1 cellular context compared by ENCODE assay signal in genomic region chr16:20878682-20879147, GRCh38.
TF ChIP-seq lines count a peak whose summit lies in the region.

No MANE protein-coding gene starts in this region.

TF ChIP-seq in HepG2, 621 proteins besides CTCF, POLR2A, EP300 and RAD21 (continued from another document):
- TF ChIP-seq ARID4A (CRISPR knock-in tag; IDR thresholded peaks at IDR 0.05; ENCODE audit: borderline replicate concordance): peak; percentile 45; the same call in 1 of the 2 replicates
- TF ChIP-seq RBAK (CRISPR knock-in tag; IDR thresholded peaks at IDR 0.05): no peak
- TF ChIP-seq MTF1 (CRISPR knock-in tag; IDR thresholded peaks at IDR 0.05): no peak
- no peak for TF ChIP-seq MZF1 (CRISPR knock-in tag; IDR thresholded peaks at IDR 0.05; ENCODE audit: borderline replicate concordance)
- TF ChIP-seq ZNF777 (CRISPR knock-in tag; IDR thresholded peaks at IDR 0.05): no peak
- TF ChIP-seq BHLHE40 (IDR thresholded peaks at IDR 0.05; ENCODE audit: low read length): no peak
- TF ChIP-seq, protein P1, sequence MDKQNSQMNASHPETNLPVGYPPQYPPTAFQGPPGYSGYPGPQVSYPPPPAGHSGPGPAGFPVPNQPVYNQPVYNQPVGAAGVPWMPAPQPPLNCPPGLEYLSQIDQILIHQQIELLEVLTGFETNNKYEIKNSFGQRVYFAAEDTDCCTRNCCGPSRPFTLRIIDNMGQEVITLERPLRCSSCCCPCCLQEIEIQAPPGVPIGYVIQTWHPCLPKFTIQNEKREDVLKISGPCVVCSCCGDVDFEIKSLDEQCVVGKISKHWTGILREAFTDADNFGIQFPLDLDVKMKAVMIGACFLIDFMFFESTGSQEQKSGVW (CRISPR knock-in tag; IDR thresholded peaks at IDR 0.05; ENCODE audit: borderline replicate concordance): no peak
- no peak for TF ChIP-seq ZNF253 (CRISPR knock-in tag; IDR thresholded peaks at IDR 0.05; ENCODE audit: borderline replicate concordance)
- no peak for TF ChIP-seq ZNF143 (CRISPR knock-in tag; IDR thresholded peaks at IDR 0.05)
- peak; percentile 9; the same call in 1 of the 2 replicates for TF ChIP-seq GATAD1 (CRISPR knock-in tag; IDR thresholded peaks at IDR 0.05)
- no peak for TF ChIP-seq ZNF580 (CRISPR knock-in tag; IDR thresholded peaks at IDR 0.05; ENCODE audit: borderline replicate concordance, low read depth)
- no peak for TF ChIP-seq PTBP1 (IDR thresholded peaks at IDR 0.05; ENCODE audit: low read depth, low read length, poor library complexity, severe bottlenecking)
- TF ChIP-seq MXD4 (CRISPR knock-in tag; IDR thresholded peaks at IDR 0.05): peak; percentile 66; the same call in 1 of the 2 replicates
- 0 out of 2 replicates have a peak, but pooled peaks have one; percentile 11 for TF ChIP-seq KLF9 (CRISPR knock-in tag; IDR thresholded peaks at IDR 0.05; ENCODE audit: low read depth)
- TF ChIP-seq HIVEP1 (CRISPR knock-in tag; IDR thresholded peaks at IDR 0.05): no peak
- TF ChIP-seq ZNF33B (CRISPR knock-in tag; IDR thresholded peaks at IDR 0.05): no peak
- no peak for TF ChIP-seq ZNF280B (CRISPR knock-in tag; IDR thresholded peaks at IDR 0.05; ENCODE audit: borderline replicate concordance)
- no peak for TF ChIP-seq AHR (CRISPR knock-in tag; IDR thresholded peaks at IDR 0.05)
- TF ChIP-seq ZNF749 (CRISPR knock-in tag; IDR thresholded peaks at IDR 0.05; ENCODE audit: borderline replicate concordance): no peak
- TF ChIP-seq KAT2B (IDR thresholded peaks at IDR 0.05; ENCODE audit: borderline replicate concordance, low read depth, low read length): no peak
- no peak for TF ChIP-seq CHD2 (IDR thresholded peaks at IDR 0.05; ENCODE audit: low read depth, low read length)
- no peak for TF ChIP-seq XBP1 (CRISPR knock-in tag; IDR thresholded peaks at IDR 0.05)
- no peak for TF ChIP-seq RFX3 (CRISPR knock-in tag; IDR thresholded peaks at IDR 0.05)
- no peak for TF ChIP-seq BORCS8-MEF2B (CRISPR knock-in tag; IDR thresholded peaks at IDR 0.05)
- TF ChIP-seq ZFAT (CRISPR knock-in tag; conservative IDR thresholded peaks at IDR 0.05): no peak
- TF ChIP-seq PHF8 (CRISPR knock-in tag; IDR thresholded peaks at IDR 0.05): no peak
- peak; percentile 41; the same call in 1 of the 2 replicates for TF ChIP-seq RARA (CRISPR knock-in tag; IDR thresholded peaks at IDR 0.05)
- 0 out of 2 replicates have a peak, but pooled peaks have one; percentile 58 for TF ChIP-seq ZNF557 (CRISPR knock-in tag; IDR thresholded peaks at IDR 0.05)
- no peak for TF ChIP-seq ZNF367 (CRISPR knock-in tag; IDR thresholded peaks at IDR 0.05; ENCODE audit: borderline replicate concordance)
- TF ChIP-seq, protein P2, sequence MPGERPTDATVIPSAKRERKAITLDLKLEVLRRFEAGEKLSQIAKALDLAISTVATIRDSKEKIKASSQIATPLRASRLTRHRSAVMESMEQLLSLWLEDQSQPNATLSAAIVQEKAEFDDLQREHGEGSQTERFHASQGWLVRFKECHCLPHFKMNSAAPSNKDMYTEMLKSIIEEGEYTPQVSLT (CRISPR knock-in tag; IDR thresholded peaks at IDR 0.05; ENCODE audit: borderline replicate concordance, low read depth): no peak
- no peak for TF ChIP-seq ZNF598 (CRISPR knock-in tag; IDR thresholded peaks at IDR 0.05; ENCODE audit: borderline replicate concordance)
- TF ChIP-seq, protein P3, sequence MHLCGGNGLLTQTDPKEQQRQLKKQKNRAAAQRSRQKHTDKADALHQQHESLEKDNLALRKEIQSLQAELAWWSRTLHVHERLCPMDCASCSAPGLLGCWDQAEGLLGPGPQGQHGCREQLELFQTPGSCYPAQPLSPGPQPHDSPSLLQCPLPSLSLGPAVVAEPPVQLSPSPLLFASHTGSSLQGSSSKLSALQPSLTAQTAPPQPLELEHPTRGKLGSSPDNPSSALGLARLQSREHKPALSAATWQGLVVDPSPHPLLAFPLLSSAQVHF (CRISPR knock-in tag; IDR thresholded peaks at IDR 0.05): no peak
- no peak; the same call in none of the 2 replicates for TF ChIP-seq GFI1 (CRISPR knock-in tag; IDR thresholded peaks at IDR 0.05; ENCODE audit: borderline replicate concordance)
- TF ChIP-seq DNMT3B (CRISPR knock-in tag; conservative IDR thresholded peaks at IDR 0.05): no peak
- TF ChIP-seq, protein P4, sequence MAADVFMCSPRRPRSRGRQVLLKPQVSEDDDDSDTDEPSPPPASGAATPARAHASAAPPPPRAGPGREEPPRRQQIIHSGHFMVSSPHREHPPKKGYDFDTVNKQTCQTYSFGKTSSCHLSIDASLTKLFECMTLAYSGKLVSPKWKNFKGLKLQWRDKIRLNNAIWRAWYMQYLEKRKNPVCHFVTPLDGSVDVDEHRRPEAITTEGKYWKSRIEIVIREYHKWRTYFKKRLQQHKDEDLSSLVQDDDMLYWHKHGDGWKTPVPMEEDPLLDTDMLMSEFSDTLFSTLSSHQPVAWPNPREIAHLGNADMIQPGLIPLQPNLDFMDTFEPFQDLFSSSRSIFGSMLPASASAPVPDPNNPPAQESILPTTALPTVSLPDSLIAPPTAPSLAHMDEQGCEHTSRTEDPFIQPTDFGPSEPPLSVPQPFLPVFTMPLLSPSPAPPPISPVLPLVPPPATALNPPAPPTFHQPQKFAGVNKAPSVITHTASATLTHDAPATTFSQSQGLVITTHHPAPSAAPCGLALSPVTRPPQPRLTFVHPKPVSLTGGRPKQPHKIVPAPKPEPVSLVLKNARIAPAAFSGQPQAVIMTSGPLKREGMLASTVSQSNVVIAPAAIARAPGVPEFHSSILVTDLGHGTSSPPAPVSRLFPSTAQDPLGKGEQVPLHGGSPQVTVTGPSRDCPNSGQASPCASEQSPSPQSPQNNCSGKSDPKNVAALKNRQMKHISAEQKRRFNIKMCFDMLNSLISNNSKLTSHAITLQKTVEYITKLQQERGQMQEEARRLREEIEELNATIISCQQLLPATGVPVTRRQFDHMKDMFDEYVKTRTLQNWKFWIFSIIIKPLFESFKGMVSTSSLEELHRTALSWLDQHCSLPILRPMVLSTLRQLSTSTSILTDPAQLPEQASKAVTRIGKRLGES (CRISPR knock-in tag; IDR thresholded peaks at IDR 0.05; ENCODE audit: borderline replicate concordance): no peak
- TF ChIP-seq, protein P5, sequence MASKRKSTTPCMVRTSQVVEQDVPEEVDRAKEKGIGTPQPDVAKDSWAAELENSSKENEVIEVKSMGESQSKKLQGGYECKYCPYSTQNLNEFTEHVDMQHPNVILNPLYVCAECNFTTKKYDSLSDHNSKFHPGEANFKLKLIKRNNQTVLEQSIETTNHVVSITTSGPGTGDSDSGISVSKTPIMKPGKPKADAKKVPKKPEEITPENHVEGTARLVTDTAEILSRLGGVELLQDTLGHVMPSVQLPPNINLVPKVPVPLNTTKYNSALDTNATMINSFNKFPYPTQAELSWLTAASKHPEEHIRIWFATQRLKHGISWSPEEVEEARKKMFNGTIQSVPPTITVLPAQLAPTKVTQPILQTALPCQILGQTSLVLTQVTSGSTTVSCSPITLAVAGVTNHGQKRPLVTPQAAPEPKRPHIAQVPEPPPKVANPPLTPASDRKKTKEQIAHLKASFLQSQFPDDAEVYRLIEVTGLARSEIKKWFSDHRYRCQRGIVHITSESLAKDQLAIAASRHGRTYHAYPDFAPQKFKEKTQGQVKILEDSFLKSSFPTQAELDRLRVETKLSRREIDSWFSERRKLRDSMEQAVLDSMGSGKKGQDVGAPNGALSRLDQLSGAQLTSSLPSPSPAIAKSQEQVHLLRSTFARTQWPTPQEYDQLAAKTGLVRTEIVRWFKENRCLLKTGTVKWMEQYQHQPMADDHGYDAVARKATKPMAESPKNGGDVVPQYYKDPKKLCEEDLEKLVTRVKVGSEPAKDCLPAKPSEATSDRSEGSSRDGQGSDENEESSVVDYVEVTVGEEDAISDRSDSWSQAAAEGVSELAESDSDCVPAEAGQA (IDR thresholded peaks at IDR 0.05; ENCODE audit: low read depth): no peak
- TF ChIP-seq, protein P5 (CRISPR knock-in tag; IDR thresholded peaks at IDR 0.05; ENCODE audit: borderline replicate concordance): no peak
- TF ChIP-seq XRCC5 (optimal IDR thresholded peaks at IDR 0.05; ENCODE audit: low read length): peak; percentile 43
